Comparison of ENCODE assay signal across 1 cellular context in the genomic region with DNA sequence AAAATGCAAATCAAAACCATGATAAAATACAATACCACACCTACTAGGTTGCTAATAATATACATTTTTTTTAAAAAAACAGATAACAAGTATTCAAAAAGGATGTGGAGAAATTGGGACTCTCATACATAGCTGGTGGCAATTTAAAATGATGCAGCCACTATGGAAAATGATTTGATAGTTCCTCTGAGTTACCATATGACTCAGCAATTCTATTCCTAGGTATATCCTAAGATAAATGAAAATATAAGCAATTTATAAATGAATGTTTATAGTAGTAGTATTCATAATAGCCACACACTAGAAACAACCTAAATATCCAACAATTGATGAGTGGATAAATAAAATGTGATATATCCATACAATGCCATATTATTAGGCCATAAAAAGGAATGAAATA.
TF ChIP-seq lines count a peak whose summit lies in the region.

No MANE protein-coding gene starts in this region.

TF ChIP-seq in K562, 482 proteins besides CTCF, POLR2A, EP300 and RAD21 (continued from another document):
- TF ChIP-seq, protein P1, sequence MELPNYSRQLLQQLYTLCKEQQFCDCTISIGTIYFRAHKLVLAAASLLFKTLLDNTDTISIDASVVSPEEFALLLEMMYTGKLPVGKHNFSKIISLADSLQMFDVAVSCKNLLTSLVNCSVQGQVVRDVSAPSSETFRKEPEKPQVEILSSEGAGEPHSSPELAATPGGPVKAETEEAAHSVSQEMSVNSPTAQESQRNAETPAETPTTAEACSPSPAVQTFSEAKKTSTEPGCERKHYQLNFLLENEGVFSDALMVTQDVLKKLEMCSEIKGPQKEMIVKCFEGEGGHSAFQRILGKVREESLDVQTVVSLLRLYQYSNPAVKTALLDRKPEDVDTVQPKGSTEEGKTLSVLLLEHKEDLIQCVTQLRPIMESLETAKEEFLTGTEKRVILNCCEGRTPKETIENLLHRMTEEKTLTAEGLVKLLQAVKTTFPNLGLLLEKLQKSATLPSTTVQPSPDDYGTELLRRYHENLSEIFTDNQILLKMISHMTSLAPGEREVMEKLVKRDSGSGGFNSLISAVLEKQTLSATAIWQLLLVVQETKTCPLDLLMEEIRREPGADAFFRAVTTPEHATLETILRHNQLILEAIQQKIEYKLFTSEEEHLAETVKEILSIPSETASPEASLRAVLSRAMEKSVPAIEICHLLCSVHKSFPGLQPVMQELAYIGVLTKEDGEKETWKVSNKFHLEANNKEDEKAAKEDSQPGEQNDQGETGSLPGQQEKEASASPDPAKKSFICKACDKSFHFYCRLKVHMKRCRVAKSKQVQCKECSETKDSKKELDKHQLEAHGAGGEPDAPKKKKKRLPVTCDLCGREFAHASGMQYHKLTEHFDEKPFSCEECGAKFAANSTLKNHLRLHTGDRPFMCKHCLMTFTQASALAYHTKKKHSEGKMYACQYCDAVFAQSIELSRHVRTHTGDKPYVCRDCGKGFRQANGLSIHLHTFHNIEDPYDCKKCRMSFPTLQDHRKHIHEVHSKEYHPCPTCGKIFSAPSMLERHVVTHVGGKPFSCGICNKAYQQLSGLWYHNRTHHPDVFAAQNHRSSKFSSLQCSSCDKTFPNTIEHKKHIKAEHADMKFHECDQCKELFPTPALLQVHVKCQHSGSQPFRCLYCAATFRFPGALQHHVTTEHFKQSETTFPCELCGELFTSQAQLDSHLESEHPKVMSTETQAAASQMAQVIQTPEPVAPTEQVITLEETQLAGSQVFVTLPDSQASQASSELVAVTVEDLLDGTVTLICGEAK (IDR thresholded peaks at IDR 0.05) = no peak
- TF ChIP-seq, protein P1 (CRISPR knock-in tag; IDR thresholded peaks at IDR 0.05) = no peak
- TF ChIP-seq KDM5B (IDR thresholded peaks at IDR 0.05; ENCODE audit: insufficient replicate concordance, low read depth, low read length) = no peak
- peak; percentile 77 for TF ChIP-seq ZNF316 (IDR thresholded peaks at IDR 0.05)
- TF ChIP-seq, protein P2, sequence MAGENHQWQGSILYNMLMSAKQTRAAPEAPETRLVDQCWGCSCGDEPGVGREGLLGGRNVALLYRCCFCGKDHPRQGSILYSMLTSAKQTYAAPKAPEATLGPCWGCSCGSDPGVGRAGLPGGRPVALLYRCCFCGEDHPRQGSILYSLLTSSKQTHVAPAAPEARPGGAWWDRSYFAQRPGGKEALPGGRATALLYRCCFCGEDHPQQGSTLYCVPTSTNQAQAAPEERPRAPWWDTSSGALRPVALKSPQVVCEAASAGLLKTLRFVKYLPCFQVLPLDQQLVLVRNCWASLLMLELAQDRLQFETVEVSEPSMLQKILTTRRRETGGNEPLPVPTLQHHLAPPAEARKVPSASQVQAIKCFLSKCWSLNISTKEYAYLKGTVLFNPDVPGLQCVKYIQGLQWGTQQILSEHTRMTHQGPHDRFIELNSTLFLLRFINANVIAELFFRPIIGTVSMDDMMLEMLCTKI (IDR thresholded peaks at IDR 0.05; ENCODE audit: partially characterized antibody) = no peak
- TF ChIP-seq MAFG (tag; conservative IDR thresholded peaks at IDR 0.05) = peak; percentile 58
- no peak for TF ChIP-seq YY1 (IDR thresholded peaks at IDR 0.05; ENCODE audit: borderline replicate concordance in 1 of 3, control insufficient read depth in 1 of 3, extremely low read depth in 1 of 3, insufficient read depth in 3 of 3, insufficient read length in 1 of 3, insufficient replicate concordance in 2 of 3, low read depth in 1 of 3, low read length in 2 of 3)
